In genomic region chr1:39391741-39392679, GRCh38 we compare ENCODE assay signal across 8 cellular contexts.
A peak's percentile ranks its signal among the peaks of the same experiment; 100 is the strongest.
DNase-seq lines count a peak whose midpoint lies in the region; ATAC-seq and TF ChIP-seq lines count a peak whose summit lies in the region.

No MANE protein-coding gene starts in this region.

- POLR2A ChIA-PET in AG04449 (lab: Yijun Ruan, JAX), result interaction anchor here (0.6 to 2.0 kb wide), 4 partner anchors 9 to 203 kb away, joined by 3 to 14 read pairs (median 3); no protein-coding TSS in a partner anchor

- TF ChIP-seq CTCF in AG04449 (IDR thresholded peaks at IDR 0.05; ENCODE audit: insufficient read depth, low read length, missing control alignments) (no peak), cardiac fibroblast (IDR thresholded peaks at IDR 0.05; ENCODE audit: low read depth, low read length) (no peak)

- H3K4me3 ChIP-seq in AG04449 (ENCODE audit: low read depth, low read length) (no peak overlapping the region), cardiac fibroblast (replicated peaks in 1 of 2; ENCODE audit: low read depth in 2 of 2, low read length in 2 of 2) (no peak overlapping the region)

- DNase-seq in AG04449 (ENCODE audit: low read depth, low spot score), result peak; percentile 24
- DNase-seq in HuH-7.5 (ENCODE audit: low spot score), result peak; percentile 12
- peak; percentile 89 to 95 for DNase-seq in cardiac fibroblast (ENCODE audit: low read depth in 2 of 2)
- DNase-seq in kidney glomerular epithelial cell (lab: John Stamatoyannopoulos, UW), result peak; percentile 95
- DNase-seq in stromal cell of bone marrow (ENCODE audit: low read depth), result peak; percentile 93
- DNase-seq in activated gamma-delta T cell (lab: John Stamatoyannopoulos, UW), result no peak

- CTCF ChIA-PET in AG04449 (lab: Yijun Ruan, JAX), result interaction anchor here (1.2 to 6.3 kb wide), 3 partner anchors 14 to 200 kb away, joined by 3 to 57 read pairs (median 7); no protein-coding TSS in a partner anchor

- ATAC-seq in GM19467 (IDR thresholded peaks at IDR 0.05; ENCODE audit: unreplicated experiment), result no peak
- ATAC-seq in HG02571 (IDR thresholded peaks at IDR 0.05; ENCODE audit: unreplicated experiment), result no peak
